ENCODE assay signal across 22 cellular contexts in the genomic region with DNA sequence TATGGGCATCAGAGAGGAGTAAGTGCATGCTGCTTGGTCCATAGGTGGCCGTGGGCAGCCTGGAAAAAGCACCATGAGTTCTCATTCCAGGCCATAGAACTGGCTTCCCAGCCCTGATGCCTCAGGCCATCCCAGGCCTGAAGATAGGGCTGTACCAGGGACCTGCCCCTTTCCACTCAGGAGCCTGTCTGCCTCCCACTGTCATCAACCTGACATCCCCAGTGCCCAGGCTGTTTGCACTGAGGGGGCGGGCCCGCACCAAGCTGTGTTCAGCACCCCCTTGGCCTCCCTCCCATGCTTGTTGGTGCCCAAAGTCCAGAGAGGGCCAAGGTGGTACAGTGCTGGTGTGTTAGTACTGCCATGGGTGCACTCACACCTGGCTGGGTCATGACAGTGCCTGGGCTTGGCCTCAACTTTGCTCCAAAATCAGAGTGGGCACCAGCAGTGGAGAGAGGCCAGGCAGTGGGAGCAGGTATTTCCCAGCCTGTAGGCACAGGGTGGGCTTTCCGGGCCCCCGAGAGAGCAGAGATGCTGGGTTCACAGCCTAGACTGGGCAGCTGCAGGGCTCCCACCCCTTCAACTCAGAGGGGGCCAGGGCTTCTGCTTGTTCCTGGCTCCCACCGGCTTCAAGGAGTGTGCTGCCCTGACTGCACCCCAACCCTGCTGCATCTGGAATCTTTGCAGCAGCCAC.
"Had no signal": no experiment of that assay in that cellular context is flagged by ENCODE, and none has a peak within 500 bp of the region (broad histone marks: within the 10 kb centered on the region; RNA-seq: fewer than 3 reads in every experiment).

No MANE protein-coding gene starts in this region.

- H3K4me1 Mint-ChIP-seq: central memory CD8-positive, alpha-beta T cell; naive thymus-derived CD8-positive, alpha-beta T cell had no signal

- H3K36me3 ChIP-seq: pancreas, right lobe of liver, tibial artery, upper lobe of left lung, uterus had no signal

- H3K27ac Mint-ChIP-seq: effector memory CD8-positive, alpha-beta T cell; naive thymus-derived CD8-positive, alpha-beta T cell had no signal

- H3K9me3 ChIP-seq: pancreas, right lobe of liver, testis, uterus had no signal

- H3K36me3 Mint-ChIP-seq: naive thymus-derived CD8-positive, alpha-beta T cell had no signal

- DNase-seq: effector memory CD8-positive, alpha-beta T cell; erythroblast; head of caudate nucleus; midbrain; naive thymus-derived CD8-positive, alpha-beta T cell; occipital lobe; pancreas; retina; right lobe of liver; stimulated activated CD4-positive, alpha-beta T cell treated with anti-CD3 and anti-CD28 coated beads, Interleukin-12 subunit alpha, Interleukin-12 subunit beta, amount 100 ng/mL, for 4 hours; stimulated activated CD4-positive, alpha-beta T cell treated with anti-CD3 and anti-CD28 coated beads, Interleukin-1b, Interleukin-23, amount 100 ng/mL, for 48 hours; stimulated activated CD4-positive, alpha-beta T cell treated with anti-CD3 and anti-CD28 coated beads, Interleukin-4, amount 100 ng/mL, for 1 hour; stimulated activated CD8-positive, alpha-beta memory T cell treated with anti-CD3 and anti-CD28 coated beads, Interleukin-4, amount 100 ng/mL, for 48 hours; stimulated activated naive CD8-positive, alpha-beta T cell treated with anti-CD3 and anti-CD28 coated beads, Interleukin-15, Interleukin-2, amounts not matched to agents 100 U/mL and 50 U/mL, for 24 hours; substantia nigra; testis; uterus had no signal

- H3K27ac ChIP-seq: coronary artery, pancreas, right lobe of liver, testis, tibial artery, upper lobe of left lung, uterus had no signal

- ATAC-seq: effector memory CD8-positive, alpha-beta T cell; naive thymus-derived CD8-positive, alpha-beta T cell; pancreas; right lobe of liver had no signal

- H3K4me1 ChIP-seq: pancreas, testis, tibial artery, upper lobe of left lung, uterus had no signal

- H3K4me3 Mint-ChIP-seq: central memory CD8-positive, alpha-beta T cell; effector memory CD8-positive, alpha-beta T cell; naive thymus-derived CD8-positive, alpha-beta T cell had no signal

- H3K27me3 Mint-ChIP-seq: central memory CD8-positive, alpha-beta T cell; effector memory CD8-positive, alpha-beta T cell; naive thymus-derived CD8-positive, alpha-beta T cell had no signal

- H3K4me3 ChIP-seq: coronary artery, pancreas, right lobe of liver, smooth muscle cell, testis, tibial artery, upper lobe of left lung, uterus had no signal

- H3K27me3 ChIP-seq: pancreas, right lobe of liver, testis, tibial artery, upper lobe of left lung, uterus had no signal
